Comparison of ENCODE assay signal across 14 cellular contexts in genomic region chr5:95949810-95950209, GRCh38. TPM values are rescaled to one million over a fixed set of nuclear protein-coding genes. Genes with fewer than 3 reads are reported as not detected.
A peak's percentile ranks its signal among the peaks of the same experiment; 100 is the strongest.
DNase-seq lines count a peak whose midpoint lies in the region; ATAC-seq and TF ChIP-seq lines count a peak whose summit lies in the region.
"Had no signal": no experiment of that assay in that cellular context is flagged by ENCODE, and none has a peak within 500 bp of the region (broad histone marks: within the 10 kb centered on the region; RNA-seq: fewer than 3 reads in every experiment).

No MANE protein-coding gene starts in this region.

- peaks cover 35% of the 10 kb centered on the region for H3K4me1 Mint-ChIP-seq in stimulated activated effector memory CD8-positive, alpha-beta T cell treated with anti-CD3 and anti-CD28 coated beads, Interleukin-12 subunit alpha, Interleukin-12 subunit beta, amount 100 ng/mL, for 72 hours
- H3K4me1 Mint-ChIP-seq in immature natural killer cell: peaks cover 10 to 42% of the 10 kb centered on the region in 2 donors

- peaks cover 18% of the 10 kb centered on the region for H3K36me3 Mint-ChIP-seq in stimulated activated effector memory CD8-positive, alpha-beta T cell treated with anti-CD3 and anti-CD28 coated beads, Interleukin-12 subunit alpha, Interleukin-12 subunit beta, amount 100 ng/mL, for 72 hours
- H3K36me3 Mint-ChIP-seq in immature natural killer cell: peaks cover 0 to 10% (median 0%) of the 10 kb centered on the region in 3 donors

- no peaks in the 10 kb centered on the region for H3K36me3 ChIP-seq in cardiac muscle cell
- H3K36me3 ChIP-seq: HAP-1, upper lobe of left lung had no signal

- TF ChIP-seq CTCF in cardiac muscle cell (IDR thresholded peaks at IDR 0.05; ENCODE audit: low read depth, low read length): no peak

- H3K9me3 Mint-ChIP-seq in stimulated activated effector memory CD8-positive, alpha-beta T cell treated with anti-CD3 and anti-CD28 coated beads, Interleukin-12 subunit alpha, Interleukin-12 subunit beta, amount 100 ng/mL, for 72 hours: no peaks in the 10 kb centered on the region
- no peaks in the 10 kb centered on the region for H3K9me3 Mint-ChIP-seq in immature natural killer cell

- H3K27me3 ChIP-seq in cardiac muscle cell: no peaks in the 10 kb centered on the region
- H3K27me3 ChIP-seq: SJSA1, upper lobe of left lung had no signal

- H3K27me3 Mint-ChIP-seq in immature natural killer cell (ENCODE audit: low read depth in 3 of 3): peaks cover 0 to 5% (median 3%) of the 10 kb centered on the region in 3 donors
- H3K27me3 Mint-ChIP-seq: memory B cell had no signal

- ATAC-seq in GM21825 (IDR thresholded peaks at IDR 0.05; ENCODE audit: unreplicated experiment) (peak; percentile 54), HG03354 (IDR thresholded peaks at IDR 0.05; ENCODE audit: poor library complexity, severe bottlenecking, unreplicated experiment) (peak; percentile 58)
- peak; percentile 67 for ATAC-seq in stimulated activated effector memory CD8-positive, alpha-beta T cell treated with anti-CD3 and anti-CD28 coated beads, Interleukin-12 subunit alpha, Interleukin-12 subunit beta, amount 100 ng/mL, for 72 hours

- no peak overlapping the region for H3K4me3 Mint-ChIP-seq in stimulated activated effector memory CD8-positive, alpha-beta T cell treated with anti-CD3 and anti-CD28 coated beads, Interleukin-12 subunit alpha, Interleukin-12 subunit beta, amount 100 ng/mL, for 72 hours
- H3K4me3 Mint-ChIP-seq in immature natural killer cell: peak overlapping the region in 1 of 5 donors; percentile 32
- H3K4me3 Mint-ChIP-seq: memory B cell had no signal

- H3K4me3 ChIP-seq in cardiac muscle cell: peak overlapping the region; percentile 4
- H3K4me3 ChIP-seq: HAP-1, SJSA1, upper lobe of left lung had no signal

- intact Hi-C loops in cardiac septum (cut with DNase I): loop anchor here (2.0 to 5.0 kb wide), 2 partner anchors 43 to 57 kb away; no protein-coding TSS in a partner anchor

- DNase-seq in cardiac muscle cell (ENCODE audit: low read depth in 1 of 2, low spot score in 1 of 2) (no peak), cardiac septum (ENCODE audit: low spot score) (no peak), immature natural killer cell (no peak), NCI-H2081 (lab: John Stamatoyannopoulos, UW) (no peak), HPDE6-E6E7 (ENCODE audit: extremely low spot score) (no peak)
- DNase-seq in stimulated activated effector memory CD8-positive, alpha-beta T cell treated with anti-CD3 and anti-CD28 coated beads, Interleukin-12 subunit alpha, Interleukin-12 subunit beta, amount 100 ng/mL, for 72 hours (ENCODE audit: low spot score in 2 of 2): no peak
- DNase-seq: KBM-7, NCI-H446 treated with DMSO at 0.1 percent for 48 hours, upper lobe of left lung had no signal

- H3K4me1 ChIP-seq in cardiac muscle cell (ENCODE audit: low read depth): peaks cover 23% of the 10 kb centered on the region
- H3K4me1 ChIP-seq: HAP-1 had no signal

- H3K27ac Mint-ChIP-seq in stimulated activated effector memory CD8-positive, alpha-beta T cell treated with anti-CD3 and anti-CD28 coated beads, Interleukin-12 subunit alpha, Interleukin-12 subunit beta, amount 100 ng/mL, for 72 hours: no peak overlapping the region
- H3K27ac Mint-ChIP-seq in immature natural killer cell: peak overlapping the region in 1 of 6 donors; percentile 8
- H3K27ac Mint-ChIP-seq: memory B cell had no signal

- H3K9me3 ChIP-seq in cardiac muscle cell (ENCODE audit: low read depth): no peaks in the 10 kb centered on the region
- H3K9me3 ChIP-seq: HAP-1, SJSA1, upper lobe of left lung had no signal

- peak overlapping the region; percentile 31 for H3K27ac ChIP-seq in cardiac muscle cell
- H3K27ac ChIP-seq: SJSA1, upper lobe of left lung had no signal

RNA-seq across cellular contexts. Expression of gene ELL2, which starts 11.8 kb away (rescaled TPM):
- total RNA-seq in cardiac muscle cell (22.1 and 41.8 TPM in 2 replicates), cardiac septum (30.5 TPM)
- polyA plus RNA-seq in cardiac muscle cell (18.7 and 36.7 TPM in 2 replicates), immature natural killer cell (1 to 10 TPM; 2.7 to 5.4 (median 5.2) TPM)
